22 cellular contexts compared by ENCODE assay signal in genomic region chr1:157195521-157196244, GRCh38. TPM values are rescaled to one million over a fixed set of nuclear protein-coding genes. Genes with fewer than 3 reads are reported as not detected.
DNase-seq lines count a peak whose midpoint lies in the region; ATAC-seq, FAIRE-seq and TF ChIP-seq lines count a peak whose summit lies in the region.
"Had no signal": no experiment of that assay in that cellular context is flagged by ENCODE, and none has a peak within 500 bp of the region (broad histone marks: within the 10 kb centered on the region; RNA-seq: fewer than 3 reads in every experiment).

No MANE protein-coding gene starts in this region.

- H2AFZ ChIP-seq in Loucy (ENCODE audit: low read length), result peak overlapping the region; percentile 53; the same call in 1 of the 2 replicates
- H2AFZ ChIP-seq in H1 (ENCODE audit: low read length), result peak overlapping the region; percentile 85; the same call in 1 of the 2 replicates
- H2AFZ ChIP-seq in neuronal stem cell (ENCODE audit: low read length), result no peak overlapping the region

- CTCF ChIA-PET in H1 (lab: Charles Lee; ENCODE audit: partially characterized antibody), result interaction anchor here (0.6 to 5.3 kb wide), 52 partner anchors 9 to 384 kb away, joined by 3 to 51 read pairs (median 5); no protein-coding TSS in a partner anchor
- CTCF ChIA-PET in activated naive CD4-positive, alpha-beta T cell treated with anti-CD3 and anti-CD28 coated beads, Interleukin-2, amount 10 ng/mL, durations not matched to agents 7 days and 5 days (lab: Charles Lee), result interaction anchor here (1.0 to 3.5 kb wide), 15 partner anchors 11 to 385 kb away, joined by 3 to 26 read pairs (median 4); no protein-coding TSS in a partner anchor

- H3K36me3 Mint-ChIP-seq in activated naive CD4-positive, alpha-beta T cell treated with anti-CD3 and anti-CD28 coated beads, Interleukin-2, amount 10 ng/mL, durations not matched to agents 7 days and 5 days, result no peaks in the 10 kb centered on the region
- H3K36me3 Mint-ChIP-seq: CD4-positive, CD25-positive, alpha-beta regulatory T cell had no signal

- H4K8ac ChIP-seq in H1 (ENCODE audit: extremely low read depth, insufficient read depth, low read length) (peak overlapping the region; percentile 63), neuronal stem cell (ENCODE audit: low read depth, low read length) (no peak overlapping the region)

- H3K79me2 ChIP-seq in Loucy (ENCODE audit: insufficient read depth, low read length) (no peaks in the 10 kb centered on the region), H1 (ENCODE audit: control insufficient read depth in 1 of 2, insufficient read depth in 2 of 2, low read length in 2 of 2) (no peaks in the 10 kb centered on the region)

- H3K4me1 ChIP-seq in Loucy (ENCODE audit: insufficient read depth, low read length, poor library complexity, severe bottlenecking) (peaks cover 3% of the 10 kb centered on the region), H1 (replicated peaks in 1 of 4; ENCODE audit: control insufficient read depth in 3 of 4, insufficient read depth in 4 of 4, low read length in 3 of 4) (peaks cover 0 to 2% (median under 1%) of the 10 kb centered on the region in 4 experiments; a peak in 1 of 7 replicates), neuronal stem cell (ENCODE audit: control insufficient read depth in 2 of 2, insufficient read depth in 1 of 2, low read depth in 1 of 2, low read length in 2 of 2) (peaks cover 0 to 5% of the 10 kb centered on the region in 2 donors), aorta (ENCODE audit: control insufficient read depth in 1 of 2, insufficient read depth in 2 of 2, low read length in 2 of 2) (no peaks in the 10 kb centered on the region)

- no peak overlapping the region for H3K23ac ChIP-seq in H1 (ENCODE audit: insufficient read length)
- H3K23ac ChIP-seq in neuronal stem cell (ENCODE audit: low read depth, low read length, poor library complexity), result peak overlapping the region; percentile 44

- H3K36me3 ChIP-seq in Loucy (ENCODE audit: insufficient read depth, low read length) (no peaks in the 10 kb centered on the region), H1 (ENCODE audit: control insufficient read depth in 2 of 4, insufficient read depth in 4 of 4, low read length in 3 of 4) (no peaks in the 10 kb centered on the region), neuronal stem cell (replicated peaks in 1 of 2; ENCODE audit: control insufficient read depth in 2 of 2, insufficient read depth in 2 of 2, low read length in 2 of 2) (no peaks in the 10 kb centered on the region), aorta (ENCODE audit: control insufficient read depth in 1 of 2, insufficient read depth in 2 of 2, low read length in 1 of 2) (no peaks in the 10 kb centered on the region)
- H3K36me3 ChIP-seq: MG63 had no signal

- no peak overlapping the region for H3K4ac ChIP-seq in H1 (replicated peaks; ENCODE audit: insufficient read length, low read depth, low read length)
- no peak overlapping the region for H3K4ac ChIP-seq in neuronal stem cell (ENCODE audit: low read length)

- no peak overlapping the region; the same call in 1 of the 2 replicates for H2AK5ac ChIP-seq in H1 (ENCODE audit: low read depth, low read length)
- H2AK5ac ChIP-seq in neuronal stem cell (ENCODE audit: low read depth, low read length), result peak overlapping the region; percentile 50

- H3K9me2 ChIP-seq in Loucy (replicated peaks; ENCODE audit: low read depth, low read length), result no peaks in the 10 kb centered on the region
- H3K9me2 ChIP-seq: SK-N-SH had no signal

- 83% methylated on average over 12 of the region's 13 CpGs; no CpG with 5 or more reads in 1 of the 2 experiments for WGBS in H1 (ENCODE audit: extremely low coverage in 1 of 2, insufficient coverage in 1 of 2, insufficient read length in 1 of 2, insufficient replicate concordance in 2 of 2, low coverage in 1 of 2, low lambda C conversion rate in 2 of 2, missing lambda C conversion rate in 1 of 2), 2 experiments
- WGBS in neuronal stem cell (ENCODE audit: extremely low coverage in 2 of 2, insufficient read length in 2 of 2, insufficient replicate concordance in 1 of 2), 2 donors, result no CpG with 5 or more reads among the region's 13 CpGs
- 79 to 83% methylated on average over 12 to 13 of the region's 13 CpGs for WGBS in aorta, 2 donors

- POLR2A ChIA-PET in H1 (lab: Charles Lee; ENCODE audit: partially characterized antibody), result interaction anchor here (1.0 kb wide), 1 partner anchor 85 kb away, joined by 3 read pairs; no protein-coding TSS in a partner anchor

- no peak for FAIRE-seq in H1 (lab: Jason Lieb, UNC)

- H3K4me2 ChIP-seq in Loucy (ENCODE audit: low read depth, low read length, poor library complexity, severe bottlenecking) (no peak overlapping the region), H1 (ENCODE audit: insufficient read depth in 1 of 2, low read depth in 2 of 2, low read length in 2 of 2) (no peak overlapping the region; a peak in 1 of 4 replicates), neuronal stem cell (ENCODE audit: insufficient read depth, low read length, poor library complexity, severe bottlenecking) (no peak overlapping the region)
- H3K4me2 ChIP-seq: SK-N-SH had no signal

- no peak overlapping the region for H3K27ac Mint-ChIP-seq in activated naive CD4-positive, alpha-beta T cell treated with anti-CD3 and anti-CD28 coated beads, Interleukin-2, amount 10 ng/mL, durations not matched to agents 7 days and 5 days
- H3K27ac Mint-ChIP-seq: CD4-positive, CD25-positive, alpha-beta regulatory T cell; IgD-negative memory B cell had no signal

- H3K27ac ChIP-seq in H1 (ENCODE audit: low read depth, low read length) (no peak overlapping the region), neuronal stem cell (replicated peaks; ENCODE audit: low read length) (no peak overlapping the region), aorta (ENCODE audit: low read depth in 1 of 2, low read length in 2 of 2) (no peak overlapping the region)
- H3K27ac ChIP-seq: RWPE1 had no signal

- H3K14ac ChIP-seq in H1 (ENCODE audit: insufficient read length) (no peak overlapping the region), neuronal stem cell (ENCODE audit: low read length) (peak overlapping the region; percentile 82)

- H3K18ac ChIP-seq in H1 (ENCODE audit: extremely low read depth, low read length), result no peak overlapping the region
- H3K18ac ChIP-seq in neuronal stem cell (ENCODE audit: low read length), result peak overlapping the region; percentile 53

- H3K56ac ChIP-seq in H1 (replicated peaks; ENCODE audit: insufficient read length, low read depth, low read length), result no peak overlapping the region

- no peaks in the 10 kb centered on the region for H3K79me1 ChIP-seq in H1 (ENCODE audit: low read depth, low read length)
- no peaks in the 10 kb centered on the region for H3K79me1 ChIP-seq in neuronal stem cell (ENCODE audit: low read depth, low read length)

- H2BK12ac ChIP-seq in H1 (ENCODE audit: low read depth, low read length) (peak overlapping the region; percentile 42; the same call in 1 of the 2 replicates), neuronal stem cell (ENCODE audit: low read length) (no peak overlapping the region)

- ATAC-seq in aorta (ENCODE audit: low FRiP score) (peak; percentile 8), HG02571 (IDR thresholded peaks at IDR 0.05; ENCODE audit: unreplicated experiment) (no peak)
- ATAC-seq: HCT116 had no signal

- no peak for TF ChIP-seq POLR2A in H1 (IDR thresholded peaks at IDR 0.05; ENCODE audit: control extremely low read depth in 1 of 2, low read depth in 2 of 2, low read length in 2 of 2)

- H4K5ac ChIP-seq in H1 (ENCODE audit: insufficient read length, low read depth, low read length), result no peak overlapping the region

- DNase-seq in H1 (ENCODE audit: low read depth in 1 of 2, low spot score in 2 of 2), result peak in 1 of 2 experiments; percentile 53
- DNase-seq in neuronal stem cell (ENCODE audit: low spot score), result no peak
- no peak for DNase-seq in aorta
- no peak for DNase-seq in NCI-H1930 (lab: John Stamatoyannopoulos, UW)
- DNase-seq in activated naive CD4-positive, alpha-beta T cell treated with anti-CD3 and anti-CD28 coated beads, Interleukin-2, amount 10 ng/mL, durations not matched to agents 7 days and 5 days, result no peak
- DNase-seq: CD4-positive, CD25-positive, alpha-beta regulatory T cell; EL; GF-D8; Kasumi-1; MG63; NCI-H1417 treated with DMSO at 0.1 percent for 48 hours; NCI-H187; NCI-H226; NCI-H510A treated with DMSO at 0.1 percent for 48 hours; NCI-H748 treated with DMSO at 0.1 percent for 48 hours; SIG-M5 had no signal

- TF ChIP-seq EP300 in H1 (IDR thresholded peaks at IDR 0.05; ENCODE audit: borderline replicate concordance in 1 of 2, low read depth in 2 of 2, low read length in 2 of 2), result no peak

- no peak overlapping the region for H2BK5ac ChIP-seq in H1 (ENCODE audit: low read depth, low read length)
- H2BK5ac ChIP-seq in neuronal stem cell (ENCODE audit: low read length), result peak overlapping the region; percentile 77

- H3K9ac ChIP-seq in Loucy (ENCODE audit: low read depth, low read length, poor library complexity, severe bottlenecking) (no peak overlapping the region), H1 (replicated peaks in 1 of 4; ENCODE audit: extremely low read depth in 1 of 4, low read depth in 3 of 4, low read length in 3 of 4) (no peak overlapping the region), neuronal stem cell (ENCODE audit: low read depth, low read length, poor library complexity) (no peak overlapping the region)
- H3K9ac ChIP-seq: SK-N-SH had no signal

- H3K9me3 ChIP-seq in Loucy (ENCODE audit: insufficient read depth, low read depth, low read length) (no peaks in the 10 kb centered on the region), H1 (ENCODE audit: insufficient read depth in 2 of 2, low read depth in 1 of 2, low read length in 1 of 2) (no peaks in the 10 kb centered on the region), neuronal stem cell (replicated peaks in 1 of 2; ENCODE audit: control insufficient read depth in 2 of 2, insufficient read depth in 1 of 2, low read depth in 1 of 2, low read length in 2 of 2) (no peaks in the 10 kb centered on the region), aorta (ENCODE audit: control insufficient read depth, low read length) (no peaks in the 10 kb centered on the region)
- H3K9me3 ChIP-seq: MG63, SK-N-SH had no signal

- intact Hi-C loops in aorta (cut with DNase I), result loop anchor here in 1 of 2 donors (10.0 kb wide), 1 partner anchor 289 kb away; no protein-coding TSS in a partner anchor

- H3K4me1 Mint-ChIP-seq in activated naive CD4-positive, alpha-beta T cell treated with anti-CD3 and anti-CD28 coated beads, Interleukin-2, amount 10 ng/mL, durations not matched to agents 7 days and 5 days, result no peaks in the 10 kb centered on the region

- H3K4me3 Mint-ChIP-seq in activated naive CD4-positive, alpha-beta T cell treated with anti-CD3 and anti-CD28 coated beads, Interleukin-2, amount 10 ng/mL, durations not matched to agents 7 days and 5 days, result no peak overlapping the region
- H3K4me3 Mint-ChIP-seq: CD4-positive, CD25-positive, alpha-beta regulatory T cell; IgD-negative memory B cell had no signal

- TF ChIP-seq RAD21 in H1 (IDR thresholded peaks at IDR 0.05 in 1 of 2, conservative IDR thresholded peaks at IDR 0.05 in 1 of 2; ENCODE audit: low read depth in 2 of 2, low read length in 2 of 2), result no peak

- H3K27me3 Mint-ChIP-seq in activated naive CD4-positive, alpha-beta T cell treated with anti-CD3 and anti-CD28 coated beads, Interleukin-2, amount 10 ng/mL, durations not matched to agents 7 days and 5 days, result peaks cover 45% of the 10 kb centered on the region

- H4K20me1 ChIP-seq in Loucy (ENCODE audit: insufficient read depth, low read length, poor library complexity, severe bottlenecking), result no peaks in the 10 kb centered on the region
- no peaks in the 10 kb centered on the region for H4K20me1 ChIP-seq in H1 (replicated peaks in 1 of 2; ENCODE audit: control insufficient read depth in 1 of 2, insufficient read depth in 2 of 2, low read length in 2 of 2)

- H4K91ac ChIP-seq in H1 (replicated peaks; ENCODE audit: insufficient read length, low read length) (no peak overlapping the region), neuronal stem cell (ENCODE audit: low read depth, low read length, poor library complexity) (no peak overlapping the region)

- no peaks in the 10 kb centered on the region for H3K9me3 Mint-ChIP-seq in activated naive CD4-positive, alpha-beta T cell treated with anti-CD3 and anti-CD28 coated beads, Interleukin-2, amount 10 ng/mL, durations not matched to agents 7 days and 5 days
- H3K9me3 Mint-ChIP-seq: CD4-positive, CD25-positive, alpha-beta regulatory T cell; IgD-negative memory B cell had no signal

- no peaks in the 10 kb centered on the region for H3K27me3 ChIP-seq in Loucy (ENCODE audit: insufficient read depth, low read length, poor library complexity, severe bottlenecking)
- peaks cover 0 to under 1% (median 0%) of the 10 kb centered on the region in 4 experiments; a peak in 1 of 7 replicates for H3K27me3 ChIP-seq in H1 (replicated peaks in 1 of 4; ENCODE audit: control insufficient read depth in 3 of 4, extremely low read depth in 1 of 4, insufficient read depth in 3 of 4, low read length in 3 of 4)
- peaks cover 0 to 23% (median 0%) of the 10 kb centered on the region in 3 experiments for H3K27me3 ChIP-seq in neuronal stem cell (ENCODE audit: control insufficient read depth in 3 of 3, insufficient read depth in 3 of 3, low read depth in 1 of 3, low read length in 3 of 3)
- H3K27me3 ChIP-seq in aorta (ENCODE audit: control insufficient read depth in 1 of 2, insufficient read depth in 2 of 2, low read length in 1 of 2), result peaks cover 0 to 2% of the 10 kb centered on the region in 2 donors

- H2BK120ac ChIP-seq in H1 (replicated peaks; ENCODE audit: low read depth, low read length) (no peak overlapping the region), neuronal stem cell (ENCODE audit: low read depth, low read length) (no peak overlapping the region)

- peak overlapping the region; percentile 81; the same call in 1 of the 2 replicates for H2BK15ac ChIP-seq in H1 (ENCODE audit: low read length)
- peak overlapping the region; percentile 94 for H2BK15ac ChIP-seq in neuronal stem cell (ENCODE audit: low read length)

- H3K4me3 ChIP-seq in Loucy (ENCODE audit: low read length, poor library complexity, severe bottlenecking) (no peak overlapping the region), H1 (ENCODE audit: extremely low read depth in 1 of 4, insufficient read depth in 2 of 4, low read depth in 3 of 4, low read length in 4 of 4) (no peak overlapping the region), neuronal stem cell (ENCODE audit: low read length in 2 of 2) (no peak overlapping the region), aorta (ENCODE audit: low read length in 2 of 2) (no peak overlapping the region)
- H3K4me3 ChIP-seq: MG63 had no signal

- no peak for TF ChIP-seq CTCF in Loucy (conservative IDR thresholded peaks at IDR 0.05; ENCODE audit: low read length)
- TF ChIP-seq CTCF in H1 (IDR thresholded peaks at IDR 0.05; ENCODE audit: control extremely low read depth in 1 of 3, insufficient read depth in 1 of 3, low read depth in 1 of 3, low read length in 3 of 3), result no peak

- no peaks in the 10 kb centered on the region for H3F3A ChIP-seq in Loucy (ENCODE audit: low read depth)

- H3K23me2 ChIP-seq in H1 (ENCODE audit: low read depth, low read length), result no peaks in the 10 kb centered on the region

- H2BK20ac ChIP-seq in H1 (ENCODE audit: low read length), result no peak overlapping the region

RNA-seq across cellular contexts. Expression of gene ETV3, which starts 57.5 kb away (rescaled TPM):
- 23.8 and 26.6 TPM in 2 replicates for total RNA-seq in H1 (2021; fragmentation: NEBNext Ultra II Directional; extraction: Animal tissue kit (Norgen Biotek cat#: 25700))
- 6.0 and 7.0 TPM in 2 replicates for polyA plus RNA-seq in H1 (2011; rRNA removed)
- polyA plus RNA-seq in H1 (2011; cell fraction: cytosol; rRNA removed), result 7.6 TPM
- 6.8 TPM for polyA plus RNA-seq in H1 (2011; cell fraction: nucleus; rRNA removed)
- polyA plus RNA-seq in H1 (2012, experiment 1 of 2), result 8.9 to 12.0 TPM (median 9.7 TPM) in 4 replicates
- 1.0 TPM for polyA plus RNA-seq in H1 (2012, experiment 2 of 2)
- polyA plus RNA-seq in H1 (2013, experiment 1 of 2), result 6.9 TPM
- 6.3 TPM for polyA plus RNA-seq in H1 (2013, experiment 2 of 2)
- 24.8 and 27.2 TPM in 2 replicates for polyA minus RNA-seq in H1 (2011; rRNA and poly(A)+ RNA removed)
- polyA minus RNA-seq in H1 (2011; cell fraction: cytosol; rRNA and poly(A)+ RNA removed), result 14.2 TPM
- 19.3 TPM for polyA minus RNA-seq in H1 (2011; cell fraction: nucleus; rRNA and poly(A)+ RNA removed)
- polyA plus RNA-seq in neuronal stem cell (2013, experiment 1 of 2), result 6.7 TPM
- 6.9 TPM for polyA plus RNA-seq in neuronal stem cell (2013, experiment 2 of 2)
- total RNA-seq in aorta, result 10 to 100 TPM; 29.1 to 33.6 TPM
- polyA plus RNA-seq in aorta, result 10 to 100 TPM in 1 of 2 donors, 1 to 10 TPM in 1; 6.6 to 15.3 TPM
